Comparison of ENCODE assay signal across 19 cellular contexts in genomic region chr11:12048936-12049790, GRCh38. TPM values are rescaled to one million over a fixed set of nuclear protein-coding genes. Genes with fewer than 3 reads are reported as not detected.
DNase-seq lines count a peak whose midpoint lies in the region; ATAC-seq and TF ChIP-seq lines count a peak whose summit lies in the region.
"Had no signal": no experiment of that assay in that cellular context is flagged by ENCODE, and none has a peak within 500 bp of the region (broad histone marks: within the 10 kb centered on the region; RNA-seq: fewer than 3 reads in every experiment).

No MANE protein-coding gene starts in this region.

- H3K23ac ChIP-seq in H9 (ENCODE audit: insufficient read length, low read depth, low read length), result no peak overlapping the region

- H3K9ac ChIP-seq in fibroblast of lung (ENCODE audit: insufficient read depth, low read length), result no peak overlapping the region
- H3K9ac ChIP-seq in H9 (ENCODE audit: extremely low read depth, insufficient read length, low read length), result no peak overlapping the region

- H3K4me2 ChIP-seq in fibroblast of lung (ENCODE audit: extremely low read depth, insufficient read depth, low read length) (no peak overlapping the region), H9 (ENCODE audit: insufficient read depth, insufficient read length, low read length) (no peak overlapping the region)

- no peak overlapping the region for H3K4ac ChIP-seq in H9 (ENCODE audit: low read depth, low read length)

- no peaks in the 10 kb centered on the region for H4K20me1 ChIP-seq in fibroblast of lung (ENCODE audit: control insufficient read depth, extremely low read depth, insufficient read depth, low read length)
- H4K20me1 ChIP-seq in H9 (ENCODE audit: control insufficient read depth, insufficient read depth, insufficient read length), result peaks cover 3% of the 10 kb centered on the region

- H3K14ac ChIP-seq in H9 (ENCODE audit: insufficient read depth, low read length), result no peak overlapping the region

- ATAC-seq in GM19324 (IDR thresholded peaks at IDR 0.05; ENCODE audit: low FRiP score, unreplicated experiment), result no peak

- no peak overlapping the region for H2BK12ac ChIP-seq in H9 (ENCODE audit: insufficient read length, low read depth, low read length)

- H3K27ac Mint-ChIP-seq in H9, result no peak overlapping the region
- H3K27ac Mint-ChIP-seq: activated B cell treated with CpG ODN at 0.5 μM for 24 hours, B cell had no signal

- intact Hi-C loops in prostate gland (cut with DNase I), result no loop called here

- DNase-seq in Daoy (ENCODE audit: low read depth) (peak; percentile 47), RWPE1 (ENCODE audit: low spot score) (no peak), fibroblast of lung (ENCODE audit: low read depth in 2 of 2) (peak; percentile 37 to 40), prostate gland (ENCODE audit: low spot score) (no peak), T-helper 9 cell (no peak), cerebellar cortex (ENCODE audit: low spot score) (no peak), H9 (no peak)
- DNase-seq: activated B cell treated with CpG ODN at 0.5 μM for 24 hours; activated gamma-delta T cell treated with Interleukin-2 at 50 U/mL for 16 hours; anterior cingulate cortex; NCI-H2029; NCI-H510A treated with DMSO at 0.1 percent for 48 hours; stimulated activated CD4-positive, alpha-beta T cell treated with anti-CD3 and anti-CD28 coated beads, Interleukin-1b, Interleukin-23, amount 100 ng/mL, for 48 hours; substantia nigra had no signal

- no peak overlapping the region for H3T11ph ChIP-seq in H9 (ENCODE audit: low read length)

- no peak overlapping the region for H3K56ac ChIP-seq in H9 (ENCODE audit: insufficient read length, low read depth, low read length)

- no peak overlapping the region for H4K5ac ChIP-seq in H9 (ENCODE audit: insufficient read length, low read depth, low read length)

- TF ChIP-seq POLR2A in prostate gland (IDR thresholded peaks at IDR 0.05), result no peak

- H3K4me3 Mint-ChIP-seq in H9, result no peak overlapping the region
- H3K4me3 Mint-ChIP-seq: activated B cell treated with CpG ODN at 0.5 μM for 24 hours; B cell; natural killer cell treated with Interleukin-12 subunit alpha and Interleukin-12 subunit beta and Interleukin-15 and Interleukin-18, amount 100 ng/mL, for 72 hours had no signal

- H3K79me2 ChIP-seq in fibroblast of lung (ENCODE audit: control insufficient read depth, insufficient read depth, low read length) (no peaks in the 10 kb centered on the region), H9 (ENCODE audit: insufficient read depth, low read length) (no peaks in the 10 kb centered on the region)

- H2BK120ac ChIP-seq in H9 (ENCODE audit: low read depth, low read length, poor library complexity, severe bottlenecking), result no peak overlapping the region

- H2BK5ac ChIP-seq in H9 (ENCODE audit: insufficient read length, low read length), result no peak overlapping the region

- H3K36me3 Mint-ChIP-seq in H9 (ENCODE audit: insufficient read depth in 1 of 3, low read depth in 3 of 3), result peaks cover 0 to 5% (median 0%) of the 10 kb centered on the region in 3 experiments; a peak in 1 of 7 replicates
- H3K36me3 Mint-ChIP-seq: natural killer cell treated with Interleukin-12 subunit alpha and Interleukin-12 subunit beta and Interleukin-15 and Interleukin-18, amount 100 ng/mL, for 72 hours had no signal

- no peaks in the 10 kb centered on the region for H3K79me1 ChIP-seq in H9 (ENCODE audit: insufficient read depth, low read depth, low read length, poor library complexity, severe bottlenecking)

- POLR2A ChIA-PET in RWPE1 (lab: Yijun Ruan, JAX; ENCODE audit: low non-redundant PET), result no interaction called here

- H3K4me1 Mint-ChIP-seq in H9, result peaks cover 6 to 13% of the 10 kb centered on the region in 2 experiments
- H3K4me1 Mint-ChIP-seq: activated B cell treated with CpG ODN at 0.5 μM for 24 hours, B cell had no signal

- no peak overlapping the region for H2BK15ac ChIP-seq in H9 (ENCODE audit: low read depth, low read length)

- H4K91ac ChIP-seq in H9 (ENCODE audit: insufficient read length, low read depth, low read length), result no peak overlapping the region

- H3K27me3 ChIP-seq in fibroblast of lung (ENCODE audit: control insufficient read depth, insufficient read depth, low read length), result no peaks in the 10 kb centered on the region
- no peaks in the 10 kb centered on the region for H3K27me3 ChIP-seq in prostate gland (replicated peaks; ENCODE audit: insufficient read depth)
- no peaks in the 10 kb centered on the region for H3K27me3 ChIP-seq in H9 (ENCODE audit: insufficient read depth, low read length)

- H3K27me3 Mint-ChIP-seq in H9 (ENCODE audit: low read depth), result peaks cover 3% of the 10 kb centered on the region; the same call in 1 of the 2 replicates

- peak overlapping the region; percentile 4; the same call in 1 of the 2 replicates for H3K27ac ChIP-seq in RWPE1
- H3K27ac ChIP-seq in fibroblast of lung (ENCODE audit: insufficient read depth, low read length), result no peak overlapping the region
- H3K27ac ChIP-seq in prostate gland, result peak overlapping the region; percentile 65 to 75
- no peak overlapping the region for H3K27ac ChIP-seq in H9 (ENCODE audit: insufficient read length, low read depth, low read length)
- H3K27ac ChIP-seq: epithelial cell of prostate had no signal

- TF ChIP-seq CTCF in RWPE1 (conservative IDR thresholded peaks at IDR 0.05; ENCODE audit: low read depth), result no peak
- TF ChIP-seq CTCF in fibroblast of lung (conservative IDR thresholded peaks at IDR 0.05 in 1 of 2, IDR thresholded peaks at IDR 0.05 in 1 of 2; ENCODE audit: low read depth in 1 of 2, low read length in 2 of 2), result no peak
- no peak for TF ChIP-seq CTCF in prostate gland (IDR thresholded peaks at IDR 0.05)
- TF ChIP-seq CTCF in H9 (conservative IDR thresholded peaks at IDR 0.05), result no peak

- no peak overlapping the region for H3K18ac ChIP-seq in H9 (ENCODE audit: insufficient read length, low read depth, low read length)

- no peaks in the 10 kb centered on the region for H3K36me3 ChIP-seq in fibroblast of lung (ENCODE audit: control insufficient read depth, insufficient read depth, low read length)
- H3K36me3 ChIP-seq in prostate gland, result no peaks in the 10 kb centered on the region
- H3K36me3 ChIP-seq: HAP-1 had no signal

- no peak overlapping the region for H2AK5ac ChIP-seq in H9 (ENCODE audit: insufficient read length, low read length)

- H2AFZ ChIP-seq in fibroblast of lung (ENCODE audit: low read length) (no peak overlapping the region), H9 (ENCODE audit: low read length) (no peak overlapping the region)

- H3K4me3 ChIP-seq in fibroblast of lung (replicated peaks in 1 of 4; ENCODE audit: control extremely low read depth in 1 of 4, insufficient read depth in 1 of 4, low read depth in 3 of 4, low read length in 4 of 4) (no peak overlapping the region), prostate gland (no peak overlapping the region)
- H3K4me3 ChIP-seq: HAP-1 had no signal

- peaks cover 10% of the 10 kb centered on the region for H3K4me1 ChIP-seq in fibroblast of lung (ENCODE audit: control insufficient read depth, extremely low read depth, insufficient read depth, low read length)
- H3K4me1 ChIP-seq in prostate gland (replicated peaks), result peaks cover 13% of the 10 kb centered on the region
- no peaks in the 10 kb centered on the region for H3K4me1 ChIP-seq in H9 (ENCODE audit: insufficient read depth, low read length)
- H3K4me1 ChIP-seq: HAP-1 had no signal

- H2BK20ac ChIP-seq in H9 (ENCODE audit: low read depth, low read length, poor library complexity, severe bottlenecking), result no peak overlapping the region

- peaks cover 0 to 6% of the 10 kb centered on the region in 2 experiments; a peak in 2 of 5 replicates for H3K9me3 Mint-ChIP-seq in H9
- H3K9me3 Mint-ChIP-seq: activated B cell treated with CpG ODN at 0.5 μM for 24 hours; natural killer cell treated with Interleukin-12 subunit alpha and Interleukin-12 subunit beta and Interleukin-15 and Interleukin-18, amount 100 ng/mL, for 72 hours had no signal

- no peaks in the 10 kb centered on the region for H3K9me3 ChIP-seq in fibroblast of lung (ENCODE audit: control insufficient read depth, insufficient read depth, low read depth, low read length)
- H3K9me3 ChIP-seq in prostate gland, result no peaks in the 10 kb centered on the region
- no peaks in the 10 kb centered on the region for H3K9me3 ChIP-seq in H9 (ENCODE audit: control insufficient read depth, low read depth, low read length)
- H3K9me3 ChIP-seq: HAP-1 had no signal

- no peaks in the 10 kb centered on the region for H3K23me2 ChIP-seq in H9 (ENCODE audit: insufficient read length, low read depth, low read length, poor library complexity, severe bottlenecking)

- CTCF ChIA-PET in RWPE1 (lab: Yijun Ruan, JAX), result interaction anchor here (0.6 kb wide), 1 partner anchor 189 kb away, joined by 4 read pairs; no protein-coding TSS in a partner anchor

- no peak overlapping the region for H4K8ac ChIP-seq in H9 (replicated peaks; ENCODE audit: insufficient read length, low read depth, low read length)

- 86% methylated on average over 18 of the region's 18 CpGs for WGBS in prostate gland
- no CpG with 5 or more reads among the region's 18 CpGs for WGBS in H9 (ENCODE audit: extremely low coverage, insufficient read length, low lambda C conversion rate)

RNA-seq across cellular contexts. Expression of gene DKK3, which starts 40.7 kb away (rescaled TPM):
- 44.6 and 46.5 TPM in 2 replicates for total RNA-seq in Daoy (2014; rRNA removed; shearing (Covaris generic))
- 387 and 1,064 TPM in 2 replicates for total RNA-seq in fibroblast of lung
- polyA plus RNA-seq in fibroblast of lung, result 1,283 and 1,566 TPM in 2 replicates
- 748 and 845 TPM in 2 replicates for polyA plus RNA-seq in fibroblast of lung (2012)
- 440 and 622 TPM in 2 replicates for polyA minus RNA-seq in fibroblast of lung (ENCODE audit: low replicate concordance)
- total RNA-seq in prostate gland, result 100 to 1,000 TPM; 160 to 273 TPM
- 16.2 and 17.1 TPM in 2 replicates for total RNA-seq in H9 (2021)
- total RNA-seq: activated B cell treated with CpG ODN at 0.5 μM for 24 hours; B cell; natural killer cell treated with Interleukin-12 subunit alpha and Interleukin-12 subunit beta and Interleukin-15 and Interleukin-18, amount 100 ng/mL, for 72 hours had no signal

Comparison
In these comparisons a context has a peak if more than half of its experiments do, and no peak if none do; other contexts are left out.
1. DNase-seq: peak in Daoy (single experiment) and fibroblast of lung (2 of 2); none in RWPE1 (single experiment), prostate gland (single experiment), T-helper 9 cell (single experiment), cerebellar cortex (single experiment) and H9 (single experiment).
2. H3K27ac ChIP-seq: peak in RWPE1 (single experiment) and prostate gland (2 of 2); none in fibroblast of lung (single experiment) and H9 (single experiment).